Comparison of ENCODE assay signal across 1 cellular context in genomic region chr12:110583137-110584059, GRCh38.
TF ChIP-seq lines count a peak whose summit lies in the region.

PPTC7 (minus strand) TSS chr12:110583318; CDS start chr12:110583031, 287 bp downstream.

TF ChIP-seq in HEK293, 187 proteins besides CTCF, POLR2A, EP300 and RAD21 (continued from another document):
- TF ChIP-seq KLF9 (tag by site-specific recombination; IDR thresholded peaks at IDR 0.05; ENCODE audit: low read depth) (peak; percentile 62; the same call in 1 of the 2 replicates), SP3 (tag by site-specific recombination; IDR thresholded peaks at IDR 0.05) (peak; percentile 85), KLF17 (tag by site-specific recombination; IDR thresholded peaks at IDR 0.05) (no peak), ZNF626 (tag by site-specific recombination; IDR thresholded peaks at IDR 0.05) (no peak), ZNF426 (tag by site-specific recombination; IDR thresholded peaks at IDR 0.05) (no peak), ZBTB48 (tag by site-specific recombination; IDR thresholded peaks at IDR 0.05) (0 out of 2 replicates have a peak, but pooled peaks have one; percentile 36), ZSCAN30 (tag by site-specific recombination; IDR thresholded peaks at IDR 0.05) (no peak), ZFP37 (tag by site-specific recombination; IDR thresholded peaks at IDR 0.05) (no peak), ZEB2 (tag by site-specific recombination; IDR thresholded peaks at IDR 0.05) (0 out of 2 replicates have a peak, but pooled peaks have one; percentile 17), ZSCAN5A (tag by site-specific recombination; IDR thresholded peaks at IDR 0.05) (no peak), ZNF202 (tag by site-specific recombination; IDR thresholded peaks at IDR 0.05; ENCODE audit: borderline replicate concordance) (no peak), ZNF335 (tag by site-specific recombination; conservative IDR thresholded peaks at IDR 0.05) (peak; percentile 78), BCL11B (tag by site-specific recombination; IDR thresholded peaks at IDR 0.05; ENCODE audit: low read depth) (no peak), ZNF155 (tag by site-specific recombination; IDR thresholded peaks at IDR 0.05) (no peak), ZNF214 (tag by site-specific recombination; IDR thresholded peaks at IDR 0.05; ENCODE audit: borderline replicate concordance) (no peak), ZFP41 (tag by site-specific recombination; IDR thresholded peaks at IDR 0.05; ENCODE audit: borderline replicate concordance) (no peak), ZBTB44 (tag by site-specific recombination; IDR thresholded peaks at IDR 0.05) (no peak), SP2 (tag by site-specific recombination; IDR thresholded peaks at IDR 0.05) (peak; percentile 74)
TF ChIP-seq in HEK293: peak in this region for 10.
